Comparison of ENCODE assay signal across 8 cellular contexts in genomic region chr18:34493566-34494358, GRCh38.
DNase-seq lines count a peak whose midpoint lies in the region; ATAC-seq and TF ChIP-seq lines count a peak whose summit lies in the region.

No MANE protein-coding gene starts in this region.

- CTCF ChIA-PET in IMR-90 (lab: Yijun Ruan, JAX): no interaction called here

- no peak overlapping the region for H4K5ac ChIP-seq in IMR-90 (ENCODE audit: low read depth, low read length)

- H3K18ac ChIP-seq in IMR-90 (ENCODE audit: low read depth, low read length): no peak overlapping the region

- H2BK20ac ChIP-seq in IMR-90 (ENCODE audit: low read depth, low read length): no peak overlapping the region

- no peak overlapping the region for H2AK9ac ChIP-seq in IMR-90 (replicated peaks; ENCODE audit: low read depth, low read length, poor library complexity)

- no peak for TF ChIP-seq CTCF in IMR-90 (conservative IDR thresholded peaks at IDR 0.05; ENCODE audit: low read depth, low read length)
- peak in 1 of 3 experiments; percentile 7 for TF ChIP-seq CTCF in ascending aorta (IDR thresholded peaks at IDR 0.05)

- H2BK15ac ChIP-seq in IMR-90 (ENCODE audit: low read depth, low read length): no peak overlapping the region

- H2AFZ ChIP-seq in IMR-90 (replicated peaks; ENCODE audit: low read length, poor library complexity): peak overlapping the region; percentile 83

- POLR2A ChIA-PET in IMR-90 (lab: Charles Lee; ENCODE audit: unreplicated experiment): no interaction called here

- H3K4ac ChIP-seq in IMR-90 (ENCODE audit: low read depth, low read length): no peak overlapping the region

- H3K36me3 ChIP-seq in IMR-90 (ENCODE audit: control insufficient read depth, insufficient read depth, low read length) (no peaks in the 10 kb centered on the region), ascending aorta (no peaks in the 10 kb centered on the region)

- H2AK5ac ChIP-seq in IMR-90 (ENCODE audit: low read depth, low read length): no peak overlapping the region

- no peak for TF ChIP-seq RAD21 in IMR-90 (IDR thresholded peaks at IDR 0.05; ENCODE audit: low read length)

- H4K91ac ChIP-seq in IMR-90 (ENCODE audit: insufficient read depth, low read depth, low read length): no peak overlapping the region

- H4K8ac ChIP-seq in IMR-90 (ENCODE audit: low read depth in 2 of 2, low read length in 2 of 2): no peak overlapping the region

- H3K4me2 ChIP-seq in IMR-90 (ENCODE audit: low read depth, low read length): peak overlapping the region; percentile 80

- no peak overlapping the region for H3K56ac ChIP-seq in IMR-90 (ENCODE audit: extremely low read depth, insufficient read depth, low read length)

- H3K27me3 ChIP-seq in IMR-90 (ENCODE audit: control insufficient read depth, insufficient read depth, low read length) (peaks cover 11% of the 10 kb centered on the region), ascending aorta (no peaks in the 10 kb centered on the region)

- dilution Hi-C loops in IMR-90 (cut with HindIII; ENCODE audit: low sequenced_read_pairs, unreplicated experiment): no loop called here

- H3K4me1 ChIP-seq in IMR-90 (ENCODE audit: control insufficient read depth, insufficient read depth, low read length): no peaks in the 10 kb centered on the region
- no peaks in the 10 kb centered on the region for H3K4me1 ChIP-seq in ascending aorta

- no peaks in the 10 kb centered on the region for H3K9me1 ChIP-seq in IMR-90 (ENCODE audit: insufficient read depth, low read length)

- TF ChIP-seq POLR2A in IMR-90 (IDR thresholded peaks at IDR 0.05; ENCODE audit: low read depth, low read length): no peak

- H2BK120ac ChIP-seq in IMR-90 (ENCODE audit: low read depth, low read length): no peak overlapping the region

- no peak overlapping the region for H3K9ac ChIP-seq in IMR-90 (ENCODE audit: low read depth, low read length)

- H3K27ac ChIP-seq in IMR-90 (ENCODE audit: insufficient read depth, low read length) (no peak overlapping the region), ascending aorta (peak overlapping the region; percentile 70 to 76)

- BruUV-seq in IMR-90 (replicated peaks; lab: Mats Ljungman, UMichigan): no TSS peak

- in situ Hi-C loops in IMR-90 (cut with MboI; ENCODE audit: low sequenced_read_pairs): no loop called here

- H4K20me1 ChIP-seq in IMR-90 (ENCODE audit: insufficient read depth, low read length): no peaks in the 10 kb centered on the region

- intact Hi-C loops in IMR-90 (cut with micrococcal nuclease) (loop anchor here (5.0 kb wide), 1 partner anchor 294 kb away; no protein-coding TSS in a partner anchor), ascending aorta (cut with DNase I) (loop anchor here (2.0 to 10.0 kb wide), 5 partner anchors 99 to 421 kb away; no protein-coding TSS in a partner anchor)

- WGBS in IMR-90 (ENCODE audit: extremely low coverage in 2 of 2, insufficient read length in 1 of 2), 2 experiments: 0% methylated on average over 3 of the region's 101 CpGs; no CpG with 5 or more reads in 1 of the 2 experiments

- DNase-seq in ELF-1 (ENCODE audit: low read depth, low spot score) (peak; percentile 44), IMR-90 (no peak), ascending aorta (ENCODE audit: low spot score in 2 of 2) (peak in 1 of 2 donors; percentile 62), iPS DF 19.7 (ENCODE audit: low read depth, low spot score) (peak; percentile 30), skeletal muscle cell (ENCODE audit: low read depth) (no peak), NCI-H2107 (lab: John Stamatoyannopoulos, UW) (no peak)

- H3K4me3 ChIP-seq in IMR-90 (ENCODE audit: insufficient read depth, low read depth, low read length) (peak overlapping the region; percentile 44), ascending aorta (peak overlapping the region; percentile 70 to 83), skeletal muscle cell (ENCODE audit: low read depth, low read length) (peak overlapping the region; percentile 62)

- H3K9me3 ChIP-seq in IMR-90 (ENCODE audit: control insufficient read depth, insufficient read depth, low read length) (no peaks in the 10 kb centered on the region; the same call in 1 of the 2 replicates), ascending aorta (no peaks in the 10 kb centered on the region)

- H2BK5ac ChIP-seq in IMR-90 (ENCODE audit: low read depth, low read length, poor library complexity, severe bottlenecking): no peak overlapping the region

- H3K23ac ChIP-seq in IMR-90 (ENCODE audit: low read depth, low read length): no peak overlapping the region

- ATAC-seq in GM21390 (IDR thresholded peaks at IDR 0.05; ENCODE audit: unreplicated experiment): peak; percentile 60
- ATAC-seq in IMR-90 (ENCODE audit: low read depth): peak; percentile 82
- no peak for ATAC-seq in HG03439 (IDR thresholded peaks at IDR 0.05; ENCODE audit: unreplicated experiment)

- H3K14ac ChIP-seq in IMR-90 (replicated peaks; ENCODE audit: low read depth, low read length): no peak overlapping the region

- no peaks in the 10 kb centered on the region for H3K79me1 ChIP-seq in IMR-90 (ENCODE audit: low read depth in 1 of 2, low read length in 2 of 2)

TF ChIP-seq in IMR-90, 13 proteins besides CTCF, POLR2A, EP300 and RAD21:
- TF ChIP-seq MAFK (IDR thresholded peaks at IDR 0.05; ENCODE audit: low read depth, low read length): no peak
- TF ChIP-seq ELK1 (IDR thresholded peaks at IDR 0.05; ENCODE audit: borderline replicate concordance, low read depth, low read length): no peak
- TF ChIP-seq CHD1 (IDR thresholded peaks at IDR 0.05; ENCODE audit: low read depth, low read length): no peak
- no peak for TF ChIP-seq MAZ (IDR thresholded peaks at IDR 0.05; ENCODE audit: borderline replicate concordance, low read depth, low read length)
- no peak for TF ChIP-seq NFE2L2 (IDR thresholded peaks at IDR 0.05; ENCODE audit: low read depth, low read length)

Comparison
In these comparisons a context has a peak if more than half of its experiments do, and no peak if none do; other contexts are left out.
1. DNase-seq: peak in ELF-1 (single experiment) and iPS DF 19.7 (single experiment); none in IMR-90 (single experiment), skeletal muscle cell (single experiment) and NCI-H2107 (single experiment).
2. Peak in every context shown above with its lines, with median percentiles within 50 percentile points of each other: H3K4me3 ChIP-seq.